ENCODE assay signal across 6 cellular contexts in the genomic region with DNA sequence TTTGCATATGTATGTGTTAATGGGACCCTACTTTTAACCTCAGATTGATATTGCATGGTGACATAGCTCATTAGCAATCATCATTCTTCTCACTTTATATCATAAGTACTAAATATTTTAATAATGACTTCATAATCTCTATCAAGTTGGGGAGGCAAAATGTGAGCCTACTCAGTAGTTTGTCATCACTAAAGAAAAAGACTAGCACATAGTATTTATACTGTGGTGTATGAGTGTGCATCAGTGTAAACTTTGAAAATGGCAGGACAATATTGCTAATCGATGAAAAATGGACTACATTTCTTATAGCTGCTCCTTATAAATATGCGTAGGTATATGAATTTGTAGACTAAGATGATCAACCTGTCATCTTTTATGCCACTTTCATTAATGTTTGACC.
"Had no signal": no experiment of that assay in that cellular context is flagged by ENCODE, and none has a peak within 500 bp of the region (broad histone marks: within the 10 kb centered on the region; RNA-seq: fewer than 3 reads in every experiment).

No MANE protein-coding gene starts in this region.

- DNase-seq: KBM-7, KG1 had no signal

- H3K9ac ChIP-seq: KMS-11 had no signal

- H3K4me3 ChIP-seq: K562 had no signal

- ATAC-seq: HepG2, K562 had no signal

- H3K27ac ChIP-seq: HL-60, KMS-11 had no signal

- H3K4me2 ChIP-seq: KMS-11 had no signal
